Comparison of ENCODE assay signal across 8 cellular contexts in genomic region chr11:71086687-71087258, GRCh38.
A peak's percentile ranks its signal among the peaks of the same experiment; 100 is the strongest.
DNase-seq lines count a peak whose midpoint lies in the region; TF ChIP-seq lines count a peak whose summit lies in the region.

No MANE protein-coding gene starts in this region.

- no peak overlapping the region for H3K9ac ChIP-seq in liver (ENCODE audit: low read depth in 1 of 2, low read length in 2 of 2)

- TF ChIP-seq CTCF in adrenal gland (IDR thresholded peaks at IDR 0.05) = peak in 5 of 6 experiments; percentile 7 to 43 (median 37)
- TF ChIP-seq CTCF in liver (IDR thresholded peaks at IDR 0.05; ENCODE audit: low read depth, low read length, missing input control) = peak; percentile 53
- peak in 1 of 2 experiments; percentile 5 for TF ChIP-seq CTCF in tibial artery (IDR thresholded peaks at IDR 0.05)

- H3K36me3 ChIP-seq in adrenal gland (replicated peaks in 1 of 2) (no peaks in the 10 kb centered on the region), liver (ENCODE audit: control insufficient read depth in 4 of 4, insufficient read depth in 3 of 4, low read depth in 1 of 4, low read length in 3 of 4) (peaks cover 0 to 13% (median 10%) of the 10 kb centered on the region in 4 donors), tibial artery (no peaks in the 10 kb centered on the region)

- no peak overlapping the region for H3K27ac ChIP-seq in adrenal gland
- no peak overlapping the region for H3K27ac ChIP-seq in liver (ENCODE audit: low read depth in 1 of 2, low read length in 2 of 2)
- H3K27ac ChIP-seq in tibial artery = no peak overlapping the region

- intact Hi-C loops in adrenal gland (cut with DNase I) (no loop called here), tibial artery (cut with DNase I; ENCODE audit: low total_unique reads) (no loop called here)

- peaks cover 2% of the 10 kb centered on the region for H3K27me3 ChIP-seq in adrenal gland
- H3K27me3 ChIP-seq in liver (ENCODE audit: control insufficient read depth in 4 of 4, insufficient read depth in 4 of 4, low read length in 3 of 4) = no peaks in the 10 kb centered on the region
- peaks cover 0 to 11% of the 10 kb centered on the region in 2 donors for H3K27me3 ChIP-seq in tibial artery

- H3K4me3 ChIP-seq in adrenal gland (no peak overlapping the region), liver (ENCODE audit: low read depth in 1 of 3, low read length in 3 of 3) (no peak overlapping the region), tibial artery (no peak overlapping the region)

- TF ChIP-seq POLR2A in adrenal gland (IDR thresholded peaks at IDR 0.05) = no peak

- TF ChIP-seq RAD21 in liver (IDR thresholded peaks at IDR 0.05) = peak; percentile 76 to 83

- 30 to 46% (median 42%) methylated on average over 11 to 14 of the region's 14 CpGs for WGBS in adrenal gland, 4 donors
- WGBS in liver = 47% methylated on average over 14 of the region's 14 CpGs

- H3K9me3 ChIP-seq in adrenal gland (replicated peaks in 1 of 3) (no peaks in the 10 kb centered on the region), liver (ENCODE audit: control insufficient read depth in 4 of 4, low read length in 3 of 4) (no peaks in the 10 kb centered on the region), tibial artery (no peaks in the 10 kb centered on the region)

- H3K4me1 ChIP-seq in adrenal gland (replicated peaks in 1 of 2) (no peaks in the 10 kb centered on the region), liver (ENCODE audit: control insufficient read depth in 4 of 4, insufficient read depth in 4 of 4, low read length in 3 of 4) (no peaks in the 10 kb centered on the region), tibial artery (no peaks in the 10 kb centered on the region)

- DNase-seq in DMS 273 (lab: John Stamatoyannopoulos, UW; ENCODE audit: unreplicated experiment) (peak; percentile 54), DMS 273 treated with DMSO at 0.1 percent for 48 hours (lab: John Stamatoyannopoulos, UW) (no peak), NCI-H1417 (lab: John Stamatoyannopoulos, UW) (peak; percentile 62 to 86 (median 70)), adrenal gland (peak in 6 of 7 donors; percentile 21 to 59 (median 36)), tibial artery (no peak), D341Med (ENCODE audit: low spot score) (no peak)
- no peak for DNase-seq in activated CD4-positive, CD25-positive, alpha-beta regulatory T cell (lab: John Stamatoyannopoulos, UW)

TF ChIP-seq in liver, 16 proteins besides CTCF, POLR2A, EP300 and RAD21:
- TF ChIP-seq RXRA (IDR thresholded peaks at IDR 0.05) (peak in 1 of 2 donors; percentile 15), HNF4A (conservative IDR thresholded peaks at IDR 0.05) (peak in 1 of 2 donors; percentile 16), NR2F2 (IDR thresholded peaks at IDR 0.05) (no peak), JUND (IDR thresholded peaks at IDR 0.05) (no peak), SP1 (IDR thresholded peaks at IDR 0.05) (no peak), YY1 (IDR thresholded peaks at IDR 0.05) (no peak)
- TF ChIP-seq, protein P1, sequence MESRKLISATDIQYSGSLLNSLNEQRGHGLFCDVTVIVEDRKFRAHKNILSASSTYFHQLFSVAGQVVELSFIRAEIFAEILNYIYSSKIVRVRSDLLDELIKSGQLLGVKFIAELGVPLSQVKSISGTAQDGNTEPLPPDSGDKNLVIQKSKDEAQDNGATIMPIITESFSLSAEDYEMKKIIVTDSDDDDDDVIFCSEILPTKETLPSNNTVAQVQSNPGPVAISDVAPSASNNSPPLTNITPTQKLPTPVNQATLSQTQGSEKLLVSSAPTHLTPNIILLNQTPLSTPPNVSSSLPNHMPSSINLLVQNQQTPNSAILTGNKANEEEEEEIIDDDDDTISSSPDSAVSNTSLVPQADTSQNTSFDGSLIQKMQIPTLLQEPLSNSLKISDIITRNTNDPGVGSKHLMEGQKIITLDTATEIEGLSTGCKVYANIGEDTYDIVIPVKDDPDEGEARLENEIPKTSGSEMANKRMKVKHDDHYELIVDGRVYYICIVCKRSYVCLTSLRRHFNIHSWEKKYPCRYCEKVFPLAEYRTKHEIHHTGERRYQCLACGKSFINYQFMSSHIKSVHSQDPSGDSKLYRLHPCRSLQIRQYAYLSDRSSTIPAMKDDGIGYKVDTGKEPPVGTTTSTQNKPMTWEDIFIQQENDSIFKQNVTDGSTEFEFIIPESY (IDR thresholded peaks at IDR 0.05) = no peak
- TF ChIP-seq, protein P2, sequence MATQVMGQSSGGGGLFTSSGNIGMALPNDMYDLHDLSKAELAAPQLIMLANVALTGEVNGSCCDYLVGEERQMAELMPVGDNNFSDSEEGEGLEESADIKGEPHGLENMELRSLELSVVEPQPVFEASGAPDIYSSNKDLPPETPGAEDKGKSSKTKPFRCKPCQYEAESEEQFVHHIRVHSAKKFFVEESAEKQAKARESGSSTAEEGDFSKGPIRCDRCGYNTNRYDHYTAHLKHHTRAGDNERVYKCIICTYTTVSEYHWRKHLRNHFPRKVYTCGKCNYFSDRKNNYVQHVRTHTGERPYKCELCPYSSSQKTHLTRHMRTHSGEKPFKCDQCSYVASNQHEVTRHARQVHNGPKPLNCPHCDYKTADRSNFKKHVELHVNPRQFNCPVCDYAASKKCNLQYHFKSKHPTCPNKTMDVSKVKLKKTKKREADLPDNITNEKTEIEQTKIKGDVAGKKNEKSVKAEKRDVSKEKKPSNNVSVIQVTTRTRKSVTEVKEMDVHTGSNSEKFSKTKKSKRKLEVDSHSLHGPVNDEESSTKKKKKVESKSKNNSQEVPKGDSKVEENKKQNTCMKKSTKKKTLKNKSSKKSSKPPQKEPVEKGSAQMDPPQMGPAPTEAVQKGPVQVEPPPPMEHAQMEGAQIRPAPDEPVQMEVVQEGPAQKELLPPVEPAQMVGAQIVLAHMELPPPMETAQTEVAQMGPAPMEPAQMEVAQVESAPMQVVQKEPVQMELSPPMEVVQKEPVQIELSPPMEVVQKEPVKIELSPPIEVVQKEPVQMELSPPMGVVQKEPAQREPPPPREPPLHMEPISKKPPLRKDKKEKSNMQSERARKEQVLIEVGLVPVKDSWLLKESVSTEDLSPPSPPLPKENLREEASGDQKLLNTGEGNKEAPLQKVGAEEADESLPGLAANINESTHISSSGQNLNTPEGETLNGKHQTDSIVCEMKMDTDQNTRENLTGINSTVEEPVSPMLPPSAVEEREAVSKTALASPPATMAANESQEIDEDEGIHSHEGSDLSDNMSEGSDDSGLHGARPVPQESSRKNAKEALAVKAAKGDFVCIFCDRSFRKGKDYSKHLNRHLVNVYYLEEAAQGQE (IDR thresholded peaks at IDR 0.05) = no peak

Comparison
In these comparisons a context has a peak if more than half of its experiments do, and no peak if none do; other contexts are left out.
1. DNase-seq: peak in DMS 273 (single experiment), NCI-H1417 (3 of 3) and adrenal gland (6 of 7); none in DMS 273 treated with DMSO at 0.1 percent for 48 hours (single experiment), tibial artery (0 of 2), D341Med (single experiment) and activated CD4-positive, CD25-positive, alpha-beta regulatory T cell (0 of 4).